ENCODE assay signal across 26 cellular contexts in genomic region chr22:29214232-29214631, GRCh38. TPM values are rescaled to one million over a fixed set of nuclear protein-coding genes. Genes with fewer than 3 reads are reported as not detected.
"Had no signal": no experiment of that assay in that cellular context is flagged by ENCODE, and none has a peak within 500 bp of the region (broad histone marks: within the 10 kb centered on the region; RNA-seq: fewer than 3 reads in every experiment).

No MANE protein-coding gene starts in this region.

- H3K79me2 ChIP-seq: hepatocyte had no signal

- H3K4me3 ChIP-seq: adrenal gland, ascending aorta, hepatocyte, smooth muscle cell, thoracic aorta, upper lobe of left lung had no signal

- H3K36me3 Mint-ChIP-seq: activated naive CD8-positive, alpha-beta T cell; natural killer cell had no signal

- H3K27ac Mint-ChIP-seq: activated naive CD8-positive, alpha-beta T cell; activated T-helper 17 cell treated with anti-CD3 and anti-CD28 coated beads, Interleukin-2, amount 50 U/mL, for 72 hours; natural killer cell had no signal

- H3K4me1 Mint-ChIP-seq: activated T-helper 17 cell treated with anti-CD3 and anti-CD28 coated beads, Interleukin-2, amount 50 U/mL, for 72 hours; central memory CD8-positive, alpha-beta T cell; natural killer cell had no signal

- H3K36me3 ChIP-seq: adrenal gland, ascending aorta, thoracic aorta, upper lobe of left lung, WERI-Rb-1 had no signal

- H3K27me3 ChIP-seq: adrenal gland, ascending aorta, hepatocyte, upper lobe of left lung had no signal

- H3K9me3 Mint-ChIP-seq: activated T-helper 17 cell treated with anti-CD3 and anti-CD28 coated beads, Interleukin-2, amount 50 U/mL, for 72 hours; central memory CD8-positive, alpha-beta T cell; natural killer cell had no signal

- H3K9me3 ChIP-seq: adrenal gland, ascending aorta, thoracic aorta, upper lobe of left lung had no signal

- ATAC-seq: activated T-helper 17 cell treated with anti-CD3 and anti-CD28 coated beads, Interleukin-2, amount 50 U/mL, for 72 hours; esophagus mucosa; natural killer cell; sciatic nerve had no signal

- H3K27me3 Mint-ChIP-seq: activated naive CD8-positive, alpha-beta T cell; activated T-helper 17 cell treated with anti-CD3 and anti-CD28 coated beads, Interleukin-2, amount 50 U/mL, for 72 hours; central memory CD8-positive, alpha-beta T cell had no signal

- FAIRE-seq: colon, endothelial cell of umbilical vein, TTC549 had no signal

- H3K4me3 Mint-ChIP-seq: activated naive CD8-positive, alpha-beta T cell; activated T-helper 17 cell treated with anti-CD3 and anti-CD28 coated beads, Interleukin-2, amount 50 U/mL, for 72 hours; central memory CD8-positive, alpha-beta T cell; natural killer cell had no signal

- H3K4me2 ChIP-seq: hepatocyte, smooth muscle cell had no signal

- H3K27ac ChIP-seq: adrenal gland, ascending aorta, hepatocyte, thoracic aorta, upper lobe of left lung, WERI-Rb-1 had no signal

- H2AFZ ChIP-seq: hepatocyte had no signal

- DNase-seq: activated CD4-positive, alpha-beta T cell treated with anti-CD3 and anti-CD28 coated beads for 1 hour; activated CD4-positive, alpha-beta T cell treated with anti-CD3 and anti-CD28 coated beads, Interleukin-2, amount 50 U/mL, for 1 hour; activated T-cell treated with anti-CD3 and anti-CD28 coated beads, Interleukin-2, amount 50 U/mL, for 1 hour; adrenal gland; effector memory CD4-positive, alpha-beta T cell; foreskin melanocyte; midbrain; natural killer cell; occipital lobe; stimulated activated CD4-positive, alpha-beta T cell treated with anti-CD3 and anti-CD28 coated beads, Interleukin-2, amount 100 ng/mL, for 48 hours; stimulated activated naive CD4-positive, alpha-beta T cell treated with Interleukin-2 at 50 U/mL for 16 hours; T-helper 1 cell; WERI-Rb-1 had no signal

- H3K4me1 ChIP-seq: ascending aorta had no signal

RNA-seq across cellular contexts. Expression of gene EMID1, which starts 8.5 kb away (rescaled TPM):
- total RNA-seq: activated T-helper 17 cell treated with anti-CD3 and anti-CD28 coated beads, Interleukin-2, amount 50 U/mL, for 72 hours had no signal
